1 cellular context compared by ENCODE assay signal in genomic region chr12:114311966-114312365, GRCh38.
TF ChIP-seq lines count a peak whose summit lies in the region.

No MANE protein-coding gene starts in this region.

TF ChIP-seq in GM23338, 12 proteins besides CTCF, POLR2A, EP300 and RAD21 (continued from another document):
- TF ChIP-seq, protein P1, sequence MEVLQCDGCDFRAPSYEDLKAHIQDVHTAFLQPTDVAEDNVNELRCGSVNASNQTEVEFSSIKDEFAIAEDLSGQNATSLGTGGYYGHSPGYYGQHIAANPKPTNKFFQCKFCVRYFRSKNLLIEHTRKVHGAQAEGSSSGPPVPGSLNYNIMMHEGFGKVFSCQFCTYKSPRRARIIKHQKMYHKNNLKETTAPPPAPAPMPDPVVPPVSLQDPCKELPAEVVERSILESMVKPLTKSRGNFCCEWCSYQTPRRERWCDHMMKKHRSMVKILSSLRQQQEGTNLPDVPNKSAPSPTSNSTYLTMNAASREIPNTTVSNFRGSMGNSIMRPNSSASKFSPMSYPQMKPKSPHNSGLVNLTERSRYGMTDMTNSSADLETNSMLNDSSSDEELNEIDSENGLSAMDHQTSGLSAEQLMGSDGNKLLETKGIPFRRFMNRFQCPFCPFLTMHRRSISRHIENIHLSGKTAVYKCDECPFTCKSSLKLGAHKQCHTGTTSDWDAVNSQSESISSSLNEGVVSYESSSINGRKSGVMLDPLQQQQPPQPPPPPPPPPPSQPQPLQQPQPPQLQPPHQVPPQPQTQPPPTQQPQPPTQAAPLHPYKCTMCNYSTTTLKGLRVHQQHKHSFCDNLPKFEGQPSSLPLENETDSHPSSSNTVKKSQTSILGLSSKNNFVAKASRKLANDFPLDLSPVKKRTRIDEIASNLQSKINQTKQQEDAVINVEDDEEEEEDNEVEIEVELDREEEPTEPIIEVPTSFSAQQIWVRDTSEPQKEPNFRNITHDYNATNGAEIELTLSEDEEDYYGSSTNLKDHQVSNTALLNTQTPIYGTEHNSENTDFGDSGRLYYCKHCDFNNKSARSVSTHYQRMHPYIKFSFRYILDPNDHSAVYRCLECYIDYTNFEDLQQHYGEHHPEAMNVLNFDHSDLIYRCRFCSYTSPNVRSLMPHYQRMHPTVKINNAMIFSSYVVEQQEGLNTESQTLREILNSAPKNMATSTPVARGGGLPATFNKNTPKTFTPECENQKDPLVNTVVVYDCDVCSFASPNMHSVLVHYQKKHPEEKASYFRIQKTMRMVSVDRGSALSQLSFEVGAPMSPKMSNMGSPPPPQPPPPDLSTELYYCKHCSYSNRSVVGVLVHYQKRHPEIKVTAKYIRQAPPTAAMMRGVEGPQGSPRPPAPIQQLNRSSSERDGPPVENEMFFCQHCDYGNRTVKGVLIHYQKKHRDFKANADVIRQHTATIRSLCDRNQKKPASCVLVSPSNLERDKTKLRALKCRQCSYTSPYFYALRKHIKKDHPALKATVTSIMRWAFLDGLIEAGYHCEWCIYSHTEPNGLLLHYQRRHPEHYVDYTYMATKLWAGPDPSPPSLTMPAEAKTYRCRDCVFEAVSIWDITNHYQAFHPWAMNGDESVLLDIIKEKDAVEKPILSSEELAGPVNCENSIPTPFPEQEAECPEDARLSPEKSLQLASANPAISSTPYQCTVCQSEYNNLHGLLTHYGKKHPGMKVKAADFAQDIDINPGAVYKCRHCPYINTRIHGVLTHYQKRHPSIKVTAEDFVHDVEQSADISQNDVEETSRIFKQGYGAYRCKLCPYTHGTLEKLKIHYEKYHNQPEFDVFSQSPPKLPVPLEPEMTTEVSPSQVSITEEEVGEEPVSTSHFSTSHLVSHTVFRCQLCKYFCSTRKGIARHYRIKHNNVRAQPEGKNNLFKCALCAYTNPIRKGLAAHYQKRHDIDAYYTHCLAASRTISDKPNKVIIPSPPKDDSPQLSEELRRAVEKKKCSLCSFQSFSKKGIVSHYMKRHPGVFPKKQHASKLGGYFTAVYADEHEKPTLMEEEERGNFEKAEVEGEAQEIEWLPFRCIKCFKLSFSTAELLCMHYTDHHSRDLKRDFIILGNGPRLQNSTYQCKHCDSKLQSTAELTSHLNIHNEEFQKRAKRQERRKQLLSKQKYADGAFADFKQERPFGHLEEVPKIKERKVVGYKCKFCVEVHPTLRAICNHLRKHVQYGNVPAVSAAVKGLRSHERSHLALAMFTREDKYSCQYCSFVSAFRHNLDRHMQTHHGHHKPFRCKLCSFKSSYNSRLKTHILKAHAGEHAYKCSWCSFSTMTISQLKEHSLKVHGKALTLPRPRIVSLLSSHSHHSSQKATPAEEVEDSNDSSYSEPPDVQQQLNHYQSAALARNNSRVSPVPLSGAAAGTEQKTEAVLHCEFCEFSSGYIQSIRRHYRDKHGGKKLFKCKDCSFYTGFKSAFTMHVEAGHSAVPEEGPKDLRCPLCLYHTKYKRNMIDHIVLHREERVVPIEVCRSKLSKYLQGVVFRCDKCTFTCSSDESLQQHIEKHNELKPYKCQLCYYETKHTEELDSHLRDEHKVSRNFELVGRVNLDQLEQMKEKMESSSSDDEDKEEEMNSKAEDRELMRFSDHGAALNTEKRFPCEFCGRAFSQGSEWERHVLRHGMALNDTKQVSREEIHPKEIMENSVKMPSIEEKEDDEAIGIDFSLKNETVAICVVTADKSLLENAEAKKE (CRISPR knock-in tag; IDR thresholded peaks at IDR 0.05): no peak
- no peak for TF ChIP-seq NANOG (IDR thresholded peaks at IDR 0.05; ENCODE audit: borderline replicate concordance)
- TF ChIP-seq EZH2 (IDR thresholded peaks at IDR 0.05; ENCODE audit: low read depth, unreplicated experiment): no peak
- TF ChIP-seq POLR2AphosphoS5 (IDR thresholded peaks at IDR 0.05; ENCODE audit: low read depth): no peak
- TF ChIP-seq STAT1 (IDR thresholded peaks at IDR 0.05; ENCODE audit: unreplicated experiment): no peak
